Comparison of ENCODE assay signal across 18 cellular contexts in the genomic region with DNA sequence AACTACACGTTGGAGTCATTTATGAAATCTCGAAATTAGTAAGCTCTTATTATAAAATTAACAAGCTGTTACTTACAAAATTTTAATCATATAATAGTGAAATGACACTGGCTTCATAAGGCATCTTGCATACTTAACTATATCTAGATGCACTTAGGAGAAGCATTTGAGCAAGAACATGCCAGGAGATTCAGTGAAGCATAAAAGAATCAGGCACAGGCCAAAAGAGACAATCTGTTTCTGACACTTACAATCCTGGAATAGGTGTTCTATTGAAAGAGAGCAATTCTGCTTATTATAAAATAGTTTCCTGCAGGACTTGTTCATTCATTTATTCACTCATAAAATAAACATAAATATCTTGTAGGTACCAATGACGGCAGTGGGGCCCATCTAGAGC.
A peak's percentile ranks its signal among the peaks of the same experiment; 100 is the strongest.
DNase-seq lines count a peak whose midpoint lies in the region; TF ChIP-seq lines count a peak whose summit lies in the region.
"Had no signal": no experiment of that assay in that cellular context is flagged by ENCODE, and none has a peak within 500 bp of the region (broad histone marks: within the 10 kb centered on the region; RNA-seq: fewer than 3 reads in every experiment).

No MANE protein-coding gene starts in this region.

- peak overlapping the region; percentile 59 for H3K27ac Mint-ChIP-seq in osteocyte (ENCODE audit: unreplicated experiment)
- H3K27ac Mint-ChIP-seq: CD14-positive monocyte; CD4-positive, alpha-beta T cell; CD8-positive, alpha-beta memory T cell had no signal

- TF ChIP-seq CTCF in osteocyte (IDR thresholded peaks at IDR 0.05) = no peak

- peak overlapping the region; percentile 99 for H3K27ac ChIP-seq in SK-N-MC
- H3K27ac ChIP-seq: 22Rv1; BLaER1 treated with 17β-estradiol and CSF1 and Interleukin-3, amounts not matched to agents 10 nM and 100 nM; GM23248 had no signal

- H3K4me1 Mint-ChIP-seq in osteocyte (ENCODE audit: unreplicated experiment) = peaks cover 49% of the 10 kb centered on the region
- H3K4me1 Mint-ChIP-seq: CD14-positive monocyte; CD8-positive, alpha-beta memory T cell had no signal

- H3K9me3 Mint-ChIP-seq in osteocyte (ENCODE audit: unreplicated experiment) = peaks cover 4% of the 10 kb centered on the region
- H3K9me3 Mint-ChIP-seq: CD14-positive monocyte had no signal

- H3K36me3 ChIP-seq in SK-N-MC (ENCODE audit: insufficient read depth, low read length) = peaks cover 14% of the 10 kb centered on the region; the same call in 1 of the 2 replicates
- H3K36me3 ChIP-seq: BE2C; BLaER1 treated with 17β-estradiol and CSF1 and Interleukin-3, amounts not matched to agents 10 nM and 100 nM had no signal

- no peaks in the 10 kb centered on the region for H3K27me3 Mint-ChIP-seq in osteocyte (ENCODE audit: unreplicated experiment)
- H3K27me3 Mint-ChIP-seq: CD4-positive, alpha-beta T cell; CD8-positive, alpha-beta memory T cell had no signal

- H3K36me3 Mint-ChIP-seq in osteocyte (ENCODE audit: unreplicated experiment) = peaks cover 11% of the 10 kb centered on the region
- H3K36me3 Mint-ChIP-seq: CD14-positive monocyte; CD8-positive, alpha-beta memory T cell had no signal

- no peak overlapping the region for H3K9ac ChIP-seq in SK-N-MC (ENCODE audit: insufficient read length)
- H3K9ac ChIP-seq: BLaER1 treated with 17β-estradiol and CSF1 and Interleukin-3, amounts not matched to agents 10 nM and 100 nM; GM23248 had no signal

- H3K4me3 Mint-ChIP-seq in osteocyte (ENCODE audit: unreplicated experiment) = no peak overlapping the region
- H3K4me3 Mint-ChIP-seq: CD14-positive monocyte; CD4-positive, alpha-beta T cell; CD8-positive, alpha-beta memory T cell had no signal

- no peak overlapping the region for H3K4me3 ChIP-seq in SK-N-MC
- H3K4me3 ChIP-seq: BLaER1 treated with 17β-estradiol and CSF1 and Interleukin-3, amounts not matched to agents 10 nM and 100 nM; GM12878; GM23248 had no signal

- 0 out of 2 replicates have a peak, but pooled peaks cover 2% of the 10 kb centered on the region for H3K9me3 ChIP-seq in SK-N-MC (ENCODE audit: low read depth, low read length)
- H3K9me3 ChIP-seq: BE2C; BLaER1 treated with 17β-estradiol and CSF1 and Interleukin-3, amounts not matched to agents 10 nM and 100 nM had no signal

- peak; percentile 36 for DNase-seq in DMS53 (lab: John Stamatoyannopoulos, UW)
- no peak for DNase-seq in DMS53 treated with DMSO at 0.1 percent for 48 hours (lab: John Stamatoyannopoulos, UW; ENCODE audit: unreplicated experiment)
- DNase-seq in SK-N-MC (ENCODE audit: low read depth, low spot score) = no peak
- DNase-seq in osteocyte (ENCODE audit: extremely low spot score, unreplicated experiment) = no peak
- DNase-seq in anterior cingulate cortex (lab: John Stamatoyannopoulos, UW) = no peak
- DNase-seq in activated CD8-positive, alpha-beta memory T cell treated with anti-CD3 and anti-CD28 coated beads for 24 hours = no peak
- DNase-seq: ACHN; CD4-positive, alpha-beta T cell; CD8-positive, alpha-beta memory T cell; DND-41; GM23248; H7; HCEC 1CT had no signal
